In genomic region chr11:40722179-40722795, GRCh38 we compare ENCODE assay signal across 11 cellular contexts.
A peak's percentile ranks its signal among the peaks of the same experiment; 100 is the strongest.
DNase-seq lines count a peak whose midpoint lies in the region; FAIRE-seq and TF ChIP-seq lines count a peak whose summit lies in the region.
"Had no signal": no experiment of that assay in that cellular context is flagged by ENCODE, and none has a peak within 500 bp of the region (broad histone marks: within the 10 kb centered on the region; RNA-seq: fewer than 3 reads in every experiment).

No MANE protein-coding gene starts in this region.

- H3K36me3 ChIP-seq in endodermal cell (ENCODE audit: control insufficient read depth, insufficient read depth, low read length) (no peaks in the 10 kb centered on the region), small intestine (ENCODE audit: control insufficient read depth in 2 of 2, insufficient read depth in 2 of 2, low read length in 2 of 2) (no peaks in the 10 kb centered on the region)

- no peak overlapping the region for H3K27ac Mint-ChIP-seq in endodermal cell

- no peak overlapping the region for H3K9ac ChIP-seq in endodermal cell (ENCODE audit: extremely low read depth, low read length, poor library complexity, severe bottlenecking)

- H3K36me3 Mint-ChIP-seq in endodermal cell (ENCODE audit: low read depth): no peaks in the 10 kb centered on the region

- no peaks in the 10 kb centered on the region for H3K9me3 ChIP-seq in endodermal cell (ENCODE audit: control insufficient read depth, low read length)
- no peaks in the 10 kb centered on the region for H3K9me3 ChIP-seq in small intestine (ENCODE audit: control insufficient read depth, low read depth)

- peak; percentile 24 for DNase-seq in activated CD4-positive, alpha-beta T cell treated with anti-CD3 and anti-CD28 coated beads for 48 hours
- DNase-seq in activated CD4-positive, alpha-beta T cell treated with anti-CD3 and anti-CD28 coated beads for 4 hours: no peak
- DNase-seq in NCI-H146 (lab: John Stamatoyannopoulos, UW): peak; percentile 31
- DNase-seq in endodermal cell: peak; percentile 85
- peak; percentile 6 for DNase-seq in small intestine
- DNase-seq in NCI-H446 (lab: John Stamatoyannopoulos, UW): no peak
- DNase-seq in NCI-H2227 (lab: John Stamatoyannopoulos, UW; ENCODE audit: unreplicated experiment): no peak
- DNase-seq in GOT3 (lab: John Stamatoyannopoulos, UW): no peak
- DNase-seq: cerebellar nuclear complex, EL, NCI-H510A treated with DMSO at 0.1 percent for 48 hours had no signal

- TF ChIP-seq CTCF in endodermal cell (conservative IDR thresholded peaks at IDR 0.05): peak; percentile 94

- no peaks in the 10 kb centered on the region for H3K27me3 ChIP-seq in endodermal cell (ENCODE audit: control insufficient read depth, insufficient read depth, low read length, poor library complexity, severe bottlenecking)
- no peaks in the 10 kb centered on the region for H3K27me3 ChIP-seq in small intestine (ENCODE audit: control insufficient read depth in 2 of 2, insufficient read depth in 2 of 2, low read length in 2 of 2)

- peaks cover 4% of the 10 kb centered on the region for H3K4me1 Mint-ChIP-seq in endodermal cell

- no peak overlapping the region for H3K4me3 ChIP-seq in endodermal cell (ENCODE audit: low read length)
- no peak overlapping the region for H3K4me3 ChIP-seq in small intestine (ENCODE audit: low read depth in 1 of 2, low read length in 2 of 2)

- H3K27me3 Mint-ChIP-seq in endodermal cell (ENCODE audit: insufficient read depth): no peaks in the 10 kb centered on the region

- no peaks in the 10 kb centered on the region for H3K4me1 ChIP-seq in endodermal cell (ENCODE audit: control insufficient read depth, insufficient read depth, low read length)
- no peaks in the 10 kb centered on the region for H3K4me1 ChIP-seq in small intestine (ENCODE audit: control insufficient read depth in 2 of 2, insufficient read depth in 1 of 2, low read depth in 1 of 2, low read length in 1 of 2)

- WGBS in endodermal cell (ENCODE audit: insufficient coverage in 1 of 2, insufficient read length in 1 of 2), 2 experiments: 40 to 47% methylated on average over 3 to 10 of the region's 10 CpGs
- 21 to 37% (median 33%) methylated on average over 10 of the region's 10 CpGs for WGBS in small intestine, 3 donors

- FAIRE-seq in small intestine (lab: Jason Lieb, UNC): no peak

- H3K4me3 Mint-ChIP-seq in endodermal cell: no peak overlapping the region

- H3K9me3 Mint-ChIP-seq in endodermal cell: no peaks in the 10 kb centered on the region

- H3K27ac ChIP-seq in endodermal cell (ENCODE audit: low read depth, low read length) (no peak overlapping the region), small intestine (ENCODE audit: low read depth in 1 of 2, low read length in 1 of 2) (no peak overlapping the region)

Comparison
In these comparisons a context has a peak if more than half of its experiments do, and no peak if none do; other contexts are left out.
1. DNase-seq: peak in activated CD4-positive, alpha-beta T cell treated with anti-CD3 and anti-CD28 coated beads for 48 hours (single experiment), NCI-H146 (single experiment), endodermal cell (single experiment) and small intestine (single experiment); none in activated CD4-positive, alpha-beta T cell treated with anti-CD3 and anti-CD28 coated beads for 4 hours (0 of 2), NCI-H446 (0 of 2), NCI-H2227 (single experiment) and GOT3 (single experiment).